Comparison of ENCODE assay signal across 1 cellular context in the genomic region with DNA sequence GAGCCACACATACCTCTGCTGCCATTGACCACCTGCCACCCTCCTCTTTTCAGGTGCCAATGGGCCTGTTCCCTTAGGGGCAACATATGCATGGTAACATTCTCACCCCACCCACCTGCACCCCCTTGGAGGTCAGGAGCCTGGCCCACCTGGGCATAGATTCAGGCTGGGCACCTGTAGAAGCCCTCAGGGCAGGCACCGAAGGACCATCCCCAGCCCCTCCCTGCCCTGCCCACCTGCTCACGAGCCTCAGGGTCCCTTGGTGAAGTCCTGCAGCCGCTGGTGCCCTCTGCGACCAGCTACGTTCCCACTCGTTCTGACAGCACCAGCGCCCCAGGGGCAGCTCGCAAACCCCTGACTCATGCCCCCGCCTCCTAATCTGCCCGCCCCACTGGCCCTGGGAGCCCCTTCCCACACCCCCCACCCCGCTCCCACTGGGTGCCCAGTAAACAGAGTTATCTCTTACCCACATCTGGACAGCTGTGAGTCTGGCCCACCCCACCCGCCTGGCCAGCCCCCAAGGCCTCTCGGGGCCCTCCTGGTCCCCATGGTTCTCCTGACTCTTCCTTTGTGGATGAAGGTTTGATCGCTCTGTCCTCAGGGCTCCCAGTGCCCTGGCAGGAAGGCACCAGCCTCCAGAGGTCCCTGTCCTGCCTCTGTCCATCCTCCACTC.
A peak's percentile ranks its signal among the peaks of the same experiment; 100 is the strongest.
TF ChIP-seq lines count a peak whose summit lies in the region.

TSS of gene SLC4A1 (minus strand) at position 318 of the 673 bp plus-strand sequence. CDS start 5,269 bp downstream, outside the sequence.

TF ChIP-seq in K562, 482 proteins besides CTCF, POLR2A, EP300 and RAD21 (continued from another document):
- TF ChIP-seq ZBTB40 (IDR thresholded peaks at IDR 0.05): no peak
- no peak for TF ChIP-seq ZBTB40 (CRISPR knock-in tag; IDR thresholded peaks at IDR 0.05)
- TF ChIP-seq KDM5B (IDR thresholded peaks at IDR 0.05; ENCODE audit: insufficient replicate concordance, low read depth, low read length): no peak
- TF ChIP-seq HDAC1 (IDR thresholded peaks at IDR 0.05): no peak
- TF ChIP-seq ARID1B (IDR thresholded peaks at IDR 0.05): 0 out of 2 replicates have a peak, but pooled peaks have one; percentile 22
- peak; percentile 58; the same call in 1 of the 2 replicates for TF ChIP-seq VEZF1 (CRISPR knock-in tag; IDR thresholded peaks at IDR 0.05)
- TF ChIP-seq SMAD1 (IDR thresholded peaks at IDR 0.05; ENCODE audit: low read depth, low read length, partially characterized antibody): no peak
- TF ChIP-seq PRMT5 (CRISPR knock-in tag; IDR thresholded peaks at IDR 0.05): no peak
- TF ChIP-seq NFE2L1 (tag; IDR thresholded peaks at IDR 0.05; ENCODE audit: borderline replicate concordance, low read depth): no peak
- TF ChIP-seq TAL1 (IDR thresholded peaks at IDR 0.05): peak; percentile 38; the same call in 1 of the 2 replicates
- no peak for TF ChIP-seq NEUROD1 (IDR thresholded peaks at IDR 0.05; ENCODE audit: borderline replicate concordance, low read depth, low read length, partially characterized antibody)
- no peak for TF ChIP-seq CEBPG (CRISPR knock-in tag; IDR thresholded peaks at IDR 0.05)
- TF ChIP-seq CEBPG (tag; conservative IDR thresholded peaks at IDR 0.05 in 1 of 2, IDR thresholded peaks at IDR 0.05 in 1 of 2): no peak
- no peak for TF ChIP-seq ZFP1 (CRISPR knock-in tag; IDR thresholded peaks at IDR 0.05)
- no peak for TF ChIP-seq HDGF (IDR thresholded peaks at IDR 0.05)
- TF ChIP-seq DPF2 (IDR thresholded peaks at IDR 0.05): no peak
- TF ChIP-seq MYNN (IDR thresholded peaks at IDR 0.05): peak; percentile 25; the same call in 1 of the 2 replicates
- no peak for TF ChIP-seq MYNN (CRISPR knock-in tag; IDR thresholded peaks at IDR 0.05)
- TF ChIP-seq PCBP2 (IDR thresholded peaks at IDR 0.05; ENCODE audit: low read depth, low read length, poor library complexity, severe bottlenecking): no peak
- no peak for TF ChIP-seq USF2 (CRISPR knock-in tag; IDR thresholded peaks at IDR 0.05)
- no peak for TF ChIP-seq KLF6 (CRISPR knock-in tag; IDR thresholded peaks at IDR 0.05; ENCODE audit: borderline replicate concordance)
- TF ChIP-seq, protein P1, sequence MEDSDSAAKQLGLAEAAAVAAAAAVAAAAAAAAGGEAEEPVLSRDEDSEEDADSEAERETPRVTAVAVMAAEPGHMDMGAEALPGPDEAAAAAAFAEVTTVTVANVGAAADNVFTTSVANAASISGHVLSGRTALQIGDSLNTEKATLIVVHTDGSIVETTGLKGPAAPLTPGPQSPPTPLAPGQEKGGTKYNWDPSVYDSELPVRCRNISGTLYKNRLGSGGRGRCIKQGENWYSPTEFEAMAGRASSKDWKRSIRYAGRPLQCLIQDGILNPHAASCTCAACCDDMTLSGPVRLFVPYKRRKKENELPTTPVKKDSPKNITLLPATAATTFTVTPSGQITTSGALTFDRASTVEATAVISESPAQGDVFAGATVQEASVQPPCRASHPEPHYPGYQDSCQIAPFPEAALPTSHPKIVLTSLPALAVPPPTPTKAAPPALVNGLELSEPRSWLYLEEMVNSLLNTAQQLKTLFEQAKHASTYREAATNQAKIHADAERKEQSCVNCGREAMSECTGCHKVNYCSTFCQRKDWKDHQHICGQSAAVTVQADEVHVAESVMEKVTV (CRISPR knock-in tag; IDR thresholded peaks at IDR 0.05): no peak
- TF ChIP-seq TFAP4 (CRISPR knock-in tag; IDR thresholded peaks at IDR 0.05; ENCODE audit: borderline replicate concordance): peak; percentile 77
- no peak for TF ChIP-seq CHD4 (IDR thresholded peaks at IDR 0.05; ENCODE audit: insufficient read depth, insufficient replicate concordance, low read depth, low read length, poor library complexity, severe bottlenecking)
- TF ChIP-seq DACH1 (IDR thresholded peaks at IDR 0.05; ENCODE audit: partially characterized antibody): no peak
- no peak for TF ChIP-seq ZNF3 (CRISPR knock-in tag; IDR thresholded peaks at IDR 0.05)
- no peak for TF ChIP-seq RBBP5 (IDR thresholded peaks at IDR 0.05; ENCODE audit: borderline replicate concordance, insufficient read depth, low read length, poor library complexity, severe bottlenecking)
- no peak for TF ChIP-seq GMEB1 (CRISPR knock-in tag; IDR thresholded peaks at IDR 0.05)
- peak; percentile 29 for TF ChIP-seq CBFA2T2 (conservative IDR thresholded peaks at IDR 0.05)
- TF ChIP-seq SMARCC2 (IDR thresholded peaks at IDR 0.05; ENCODE audit: low read depth): no peak
- TF ChIP-seq TCF3 (CRISPR knock-in tag; IDR thresholded peaks at IDR 0.05): peak; percentile 29; the same call in 1 of the 2 replicates
- no peak for TF ChIP-seq ZNF263 (CRISPR knock-in tag; IDR thresholded peaks at IDR 0.05; ENCODE audit: borderline replicate concordance)
- peak; percentile 37 for TF ChIP-seq CBFA2T3 (IDR thresholded peaks at IDR 0.05)
- no peak for TF ChIP-seq ZNF174 (CRISPR knock-in tag; IDR thresholded peaks at IDR 0.05)
- TF ChIP-seq ZNF354B (CRISPR knock-in tag; IDR thresholded peaks at IDR 0.05): no peak
